ENCODE assay signal across 8 cellular contexts in the genomic region with DNA sequence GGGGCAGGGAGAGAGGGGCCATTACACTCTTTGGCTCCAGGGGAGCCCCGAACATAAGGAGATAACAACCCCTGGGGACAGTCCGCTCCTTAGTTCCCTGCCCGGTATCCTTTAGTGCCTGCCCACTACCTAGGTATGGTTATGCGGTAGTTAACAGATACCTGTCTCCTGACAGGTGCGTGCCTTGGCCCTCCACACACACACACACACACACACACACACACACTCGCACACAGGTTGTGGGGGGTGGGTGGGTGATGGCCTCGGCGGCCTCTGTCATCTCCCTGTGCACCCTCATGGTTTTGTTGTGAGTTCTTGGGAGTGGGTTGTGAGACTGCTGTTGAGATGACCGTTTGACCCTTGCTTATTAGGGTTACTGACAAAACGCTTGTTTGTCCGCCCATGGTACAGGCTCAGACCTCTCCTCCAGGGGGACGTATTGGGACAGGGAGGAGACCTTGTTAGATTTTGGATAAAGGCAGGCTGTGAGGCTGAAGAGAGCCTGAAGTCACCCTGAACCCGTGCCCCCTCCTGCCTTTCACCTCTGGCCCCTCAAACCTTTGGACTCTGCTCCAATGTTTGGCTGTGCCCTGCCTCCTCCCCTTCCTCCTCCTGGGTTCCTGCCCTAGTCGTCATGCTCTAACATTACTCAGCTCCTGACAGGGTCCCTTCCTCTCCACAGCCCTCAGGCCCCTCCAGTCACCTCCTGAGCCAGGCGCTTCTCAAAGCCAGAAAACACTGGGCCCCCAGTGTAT. TPM values are rescaled to one million over a fixed set of nuclear protein-coding genes. Genes with fewer than 3 reads are reported as not detected.
DNase-seq lines count a peak whose midpoint lies in the region; ATAC-seq and TF ChIP-seq lines count a peak whose summit lies in the region.

No MANE protein-coding gene starts in this region.

- dilution Hi-C loops in mammary epithelial cell (cut with HindIII; ENCODE audit: low sequenced_read_pairs), result no loop called here

- H3K9me3 Mint-ChIP-seq in activated naive CD4-positive, alpha-beta T cell treated with anti-CD3 and anti-CD28 coated beads, Interleukin-2, amount 10 ng/mL, durations not matched to agents 7 days and 5 days, result no peaks in the 10 kb centered on the region
- H3K9me3 Mint-ChIP-seq in memory B cell (no peaks in the 10 kb centered on the region), type B pancreatic cell (no peaks in the 10 kb centered on the region)

- no peak for TF ChIP-seq CTCF in mammary epithelial cell (conservative IDR thresholded peaks at IDR 0.05 in 1 of 2, IDR thresholded peaks at IDR 0.05 in 1 of 2; ENCODE audit: extremely low read depth in 1 of 2, insufficient read depth in 1 of 2, low read depth in 1 of 2, low read length in 2 of 2)
- TF ChIP-seq CTCF in type B pancreatic cell (conservative IDR thresholded peaks at IDR 0.05), result no peak
- TF ChIP-seq CTCF in GM13977 (IDR thresholded peaks at IDR 0.05; ENCODE audit: extremely low read depth, insufficient read depth, missing control alignments), result no peak

- intact Hi-C loops in mammary epithelial cell (cut with micrococcal nuclease), result loop anchor here (1.0 kb wide), 1 partner anchor 70 kb away; no protein-coding TSS in a partner anchor

- H3K36me3 Mint-ChIP-seq in activated naive CD4-positive, alpha-beta T cell treated with anti-CD3 and anti-CD28 coated beads, Interleukin-2, amount 10 ng/mL, durations not matched to agents 7 days and 5 days, result no peaks in the 10 kb centered on the region
- H3K36me3 Mint-ChIP-seq in memory B cell (no peaks in the 10 kb centered on the region), type B pancreatic cell (no peaks in the 10 kb centered on the region)

- WGBS in mammary epithelial cell (ENCODE audit: low coverage, missing lambda C conversion rate), result 64% methylated on average over 8 of the region's 15 CpGs

- in situ Hi-C loops in mammary epithelial cell (cut with MboI; ENCODE audit: low sequenced_read_pairs in 2 of 2), result no loop called here
- in situ Hi-C loops in GM13977 (cut with MboI; ENCODE audit: low pct_unique_long_range_greater_than_20kb, low sequenced_read_pairs, unreplicated experiment), result no loop called here

- peak overlapping the region; percentile 76 for H2AFZ ChIP-seq in mammary epithelial cell (ENCODE audit: low read depth, low read length)

- CTCF ChIA-PET in activated naive CD4-positive, alpha-beta T cell treated with anti-CD3 and anti-CD28 coated beads, Interleukin-2, amount 10 ng/mL, durations not matched to agents 7 days and 5 days (lab: Charles Lee), result interaction anchor here (0.7 to 1.3 kb wide), 2 partner anchors 18 to 38 kb away, joined by 3 to 4 read pairs; a partner anchor contains a TSS
- CTCF ChIA-PET in mammary epithelial cell (lab: Charles Lee; ENCODE audit: low non-redundant PET), result no interaction called here

- ATAC-seq in memory B cell (ENCODE audit: low read depth) (no peak), GM19463 (IDR thresholded peaks at IDR 0.05; ENCODE audit: unreplicated experiment) (no peak)

- no peaks in the 10 kb centered on the region for H3K27me3 ChIP-seq in mammary epithelial cell (ENCODE audit: insufficient read depth, low read length)

- peak overlapping the region; percentile 51 to 68 (median 52) for H3K4me3 ChIP-seq in mammary epithelial cell (replicated peaks in 1 of 3; ENCODE audit: insufficient read depth in 1 of 3, low read depth in 2 of 3, low read length in 3 of 3)

- H3K79me2 ChIP-seq in mammary epithelial cell (ENCODE audit: insufficient read depth, low read length), result peaks cover 6% of the 10 kb centered on the region

- no peaks in the 10 kb centered on the region for H4K20me1 ChIP-seq in mammary epithelial cell (ENCODE audit: insufficient read depth, low read length)

- H3K27me3 Mint-ChIP-seq in activated naive CD4-positive, alpha-beta T cell treated with anti-CD3 and anti-CD28 coated beads, Interleukin-2, amount 10 ng/mL, durations not matched to agents 7 days and 5 days, result peaks cover 83% of the 10 kb centered on the region
- peaks cover 15% of the 10 kb centered on the region for H3K27me3 Mint-ChIP-seq in memory B cell
- H3K27me3 Mint-ChIP-seq in type B pancreatic cell, result peaks cover 83% of the 10 kb centered on the region

- H3K27ac Mint-ChIP-seq in activated naive CD4-positive, alpha-beta T cell treated with anti-CD3 and anti-CD28 coated beads, Interleukin-2, amount 10 ng/mL, durations not matched to agents 7 days and 5 days, result no peak overlapping the region
- H3K27ac Mint-ChIP-seq in memory B cell (no peak overlapping the region), type B pancreatic cell (no peak overlapping the region)

- H3K9me3 ChIP-seq in mammary epithelial cell (replicated peaks; ENCODE audit: insufficient read depth, low read length), result no peaks in the 10 kb centered on the region

- peak overlapping the region; percentile 61 for H3K4me3 Mint-ChIP-seq in activated naive CD4-positive, alpha-beta T cell treated with anti-CD3 and anti-CD28 coated beads, Interleukin-2, amount 10 ng/mL, durations not matched to agents 7 days and 5 days
- H3K4me3 Mint-ChIP-seq in memory B cell (peak overlapping the region; percentile 73), type B pancreatic cell (peak overlapping the region; percentile 84)

- no peak overlapping the region for H3K9ac ChIP-seq in mammary epithelial cell (ENCODE audit: insufficient read depth, low read length)

- peak overlapping the region; percentile 93 for H3K4me2 ChIP-seq in mammary epithelial cell (ENCODE audit: insufficient read depth, low read depth, low read length)

- H3K36me3 ChIP-seq in mammary epithelial cell (ENCODE audit: insufficient read depth, low read length), result no peaks in the 10 kb centered on the region

- H3K4me1 Mint-ChIP-seq in activated naive CD4-positive, alpha-beta T cell treated with anti-CD3 and anti-CD28 coated beads, Interleukin-2, amount 10 ng/mL, durations not matched to agents 7 days and 5 days, result peaks cover 32% of the 10 kb centered on the region
- H3K4me1 Mint-ChIP-seq in memory B cell, result peaks cover 11% of the 10 kb centered on the region
- peaks cover 29% of the 10 kb centered on the region for H3K4me1 Mint-ChIP-seq in type B pancreatic cell (ENCODE audit: unreplicated experiment)

- no TSS peak for BruUV-seq in mammary epithelial cell (replicated peaks; lab: Mats Ljungman, UMichigan)

- no peak for DNase-seq in activated naive CD4-positive, alpha-beta T cell treated with anti-CD3 and anti-CD28 coated beads, Interleukin-2, amount 10 ng/mL, durations not matched to agents 7 days and 5 days
- DNase-seq in activated naive CD4-positive, alpha-beta T cell treated with Interleukin-2 at 50 U/mL for 16 hours, result no peak
- DNase-seq in mammary epithelial cell (no peak), memory B cell (ENCODE audit: low spot score in 2 of 2) (no peak), type B pancreatic cell (ENCODE audit: extremely low spot score, unreplicated experiment) (no peak), germinal center (ENCODE audit: low spot score) (no peak), GM13977 (ENCODE audit: low spot score) (no peak)

- H3K4me1 ChIP-seq in mammary epithelial cell (ENCODE audit: insufficient read depth, low read length), result peaks cover 56% of the 10 kb centered on the region

- no peak overlapping the region for H3K27ac ChIP-seq in mammary epithelial cell (ENCODE audit: insufficient read depth, low read depth, low read length)

RNA-seq across cellular contexts. Expression of a gene that starts 1.0 kb away (rescaled TPM):
- 1 to 10 TPM; 3.5 to 6.7 TPM for total RNA-seq in mammary epithelial cell
- 1.8 TPM for polyA plus RNA-seq in mammary epithelial cell
- polyA minus RNA-seq in mammary epithelial cell, result 3.4 TPM
- 3.8 and 5.9 TPM in 2 replicates for total RNA-seq in type B pancreatic cell (ENCODE audit: low replicate concordance)

RNA-seq across cellular contexts. Expression of a gene that starts 38.0 kb away (rescaled TPM):
- 10 to 100 TPM in 1 of 2 donors, 1 to 10 TPM in 1; 9.2 to 11.6 TPM for total RNA-seq in mammary epithelial cell
- 6.7 TPM for polyA plus RNA-seq in mammary epithelial cell
- 5.5 TPM for polyA minus RNA-seq in mammary epithelial cell
- total RNA-seq in type B pancreatic cell (ENCODE audit: low replicate concordance), result 10.7 and 13.4 TPM in 2 replicates
